14 cellular contexts compared by ENCODE assay signal in genomic region chr6:9875605-9876353, GRCh38.
"Had no signal": no experiment of that assay in that cellular context is flagged by ENCODE, and none has a peak within 500 bp of the region (broad histone marks: within the 10 kb centered on the region; RNA-seq: fewer than 3 reads in every experiment).

No MANE protein-coding gene starts in this region.

- H3K9me3 ChIP-seq: ascending aorta, thyroid gland had no signal

- H3K4me3 ChIP-seq: ascending aorta, thyroid gland had no signal

- ATAC-seq: natural killer cell treated with Interleukin-12 subunit alpha and Interleukin-12 subunit beta and Interleukin-15 and Interleukin-18, amount 100 ng/mL, for 72 hours; right cardiac atrium had no signal

- H3K4me1 ChIP-seq: ascending aorta, thyroid gland had no signal

- H3K27ac ChIP-seq: ascending aorta, thyroid gland had no signal

- H3K4me1 Mint-ChIP-seq: activated B cell treated with CpG ODN at 0.5 μM for 24 hours; activated naive CD8-positive, alpha-beta T cell treated with anti-CD3 and anti-CD28 coated beads, Interleukin-2, amount 10 ng/mL, durations not matched to agents 7 days and 5 days; memory B cell had no signal

- H3K27ac Mint-ChIP-seq: activated B cell treated with CpG ODN at 0.5 μM for 24 hours; activated naive CD8-positive, alpha-beta T cell treated with anti-CD3 and anti-CD28 coated beads, Interleukin-2, amount 10 ng/mL, durations not matched to agents 7 days and 5 days; memory B cell; natural killer cell treated with Interleukin-12 subunit alpha and Interleukin-12 subunit beta and Interleukin-15 and Interleukin-18, amount 100 ng/mL, for 72 hours; progenitor cell of endocrine pancreas; T-helper 1 cell treated with Interleukin-12 subunit alpha and Interleukin-12 subunit beta and Interleukin-4 antibody, amounts not matched to agents 30 μg/mL and 1 μg/mL, for 36 hours had no signal

- H3K36me3 Mint-ChIP-seq: activated naive CD8-positive, alpha-beta T cell treated with anti-CD3 and anti-CD28 coated beads, Interleukin-2, amount 10 ng/mL, durations not matched to agents 7 days and 5 days; memory B cell had no signal

- DNase-seq: activated B cell treated with CpG ODN at 0.5 μM for 24 hours; activated CD4-positive, alpha-beta T cell treated with anti-CD3 and anti-CD28 coated beads, Interleukin-2, amount 50 U/mL, for 1 hour; activated gamma-delta T cell treated with Interleukin-2 at 50 U/mL for 16 hours; activated naive CD8-positive, alpha-beta T cell treated with anti-CD3 and anti-CD28 coated beads, Interleukin-2, amount 10 ng/mL, durations not matched to agents 7 days and 5 days; hippocampal formation; occipital lobe; right cardiac atrium; small intestine; thyroid gland had no signal

- H3K4me3 Mint-ChIP-seq: activated B cell treated with CpG ODN at 0.5 μM for 24 hours; activated naive CD8-positive, alpha-beta T cell treated with anti-CD3 and anti-CD28 coated beads, Interleukin-2, amount 10 ng/mL, durations not matched to agents 7 days and 5 days; memory B cell; natural killer cell treated with Interleukin-12 subunit alpha and Interleukin-12 subunit beta and Interleukin-15 and Interleukin-18, amount 100 ng/mL, for 72 hours; T-helper 1 cell treated with Interleukin-12 subunit alpha and Interleukin-12 subunit beta and Interleukin-4 antibody, amounts not matched to agents 30 μg/mL and 1 μg/mL, for 36 hours had no signal

- H3K27me3 Mint-ChIP-seq: activated B cell treated with CpG ODN at 0.5 μM for 24 hours; activated naive CD8-positive, alpha-beta T cell treated with anti-CD3 and anti-CD28 coated beads, Interleukin-2, amount 10 ng/mL, durations not matched to agents 7 days and 5 days; memory B cell; natural killer cell treated with Interleukin-12 subunit alpha and Interleukin-12 subunit beta and Interleukin-15 and Interleukin-18, amount 100 ng/mL, for 72 hours; progenitor cell of endocrine pancreas had no signal

- H3K36me3 ChIP-seq: ascending aorta, thyroid gland had no signal

- H3K27me3 ChIP-seq: ascending aorta, thyroid gland had no signal
